In the genomic region with DNA sequence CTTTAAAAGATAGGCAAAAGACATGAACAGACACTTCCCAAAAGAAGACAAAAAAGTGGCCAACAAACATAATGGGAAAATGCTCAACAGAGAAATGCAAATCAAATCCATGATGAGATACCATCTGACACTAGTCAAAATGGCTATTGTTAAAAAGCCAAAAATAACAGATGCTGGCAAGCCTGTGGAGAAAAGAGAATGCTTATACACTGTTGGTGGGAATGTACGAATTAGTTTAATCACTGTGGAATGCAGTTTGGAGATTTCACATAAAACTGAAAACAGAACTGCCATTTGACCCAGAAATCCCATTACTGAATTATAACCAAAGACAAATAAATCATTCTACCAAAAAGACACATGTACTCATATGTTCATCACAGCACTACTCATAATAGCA, we compare ENCODE assay signal across 19 cellular contexts. TPM values are rescaled to one million over a fixed set of nuclear protein-coding genes. Genes with fewer than 3 reads are reported as not detected.
DNase-seq lines count a peak whose midpoint lies in the region; TF ChIP-seq lines count a peak whose summit lies in the region.
"Had no signal": no experiment of that assay in that cellular context is flagged by ENCODE, and none has a peak within 500 bp of the region (broad histone marks: within the 10 kb centered on the region; RNA-seq: fewer than 3 reads in every experiment).

No MANE protein-coding gene starts in this region.

- H4K20me1 ChIP-seq in Karpas-422 (ENCODE audit: insufficient read depth, low read depth, low read length): no peaks in the 10 kb centered on the region

- H3K4me2 ChIP-seq in Karpas-422 (ENCODE audit: low read depth, low read length, poor library complexity, severe bottlenecking): no peak overlapping the region
- H3K4me2 ChIP-seq: A549, PC-9 had no signal

- no peaks in the 10 kb centered on the region for H3K4me1 ChIP-seq in Karpas-422 (ENCODE audit: low read length)
- H3K4me1 ChIP-seq: A549, SJCRH30 had no signal

- no peak overlapping the region for H2AFZ ChIP-seq in Karpas-422 (ENCODE audit: low read length)
- H2AFZ ChIP-seq: PC-9 had no signal

- no peaks in the 10 kb centered on the region for H3K9me3 ChIP-seq in Karpas-422 (ENCODE audit: low read length)
- H3K9me3 ChIP-seq: SJCRH30 had no signal

- DNase-seq in Daoy (ENCODE audit: low read depth): peak; percentile 3
- DNase-seq in GM04504 (ENCODE audit: low read depth): peak; percentile 0
- DNase-seq in astrocyte of the hippocampus (ENCODE audit: low read depth, low spot score): peak; percentile 63
- DNase-seq in fibroblast of pulmonary artery (ENCODE audit: low read depth): peak; percentile 3
- DNase-seq in anterior cingulate cortex (lab: John Stamatoyannopoulos, UW): no peak
- no peak for DNase-seq in Karpas-422
- no peak for DNase-seq in KG1 (lab: John Stamatoyannopoulos, UW)
- DNase-seq: CD8-positive, alpha-beta memory T cell; DMS 273 treated with DMSO at 0.1 percent for 48 hours; DMS79; H7; MM.1S; NCI-H2029 treated with DMSO at 0.1 percent for 48 hours; NCI-H2227 treated with DMSO at 0.1 percent for 48 hours; NCI-H526 treated with DMSO at 0.1 percent for 48 hours; PC-9; SJCRH30 had no signal

- H3K36me3 ChIP-seq in Karpas-422 (ENCODE audit: insufficient read depth, low read length): no peaks in the 10 kb centered on the region
- H3K36me3 ChIP-seq: SJCRH30 had no signal

- no peak overlapping the region for H3K27ac ChIP-seq in Karpas-422 (ENCODE audit: low read length)
- H3K27ac ChIP-seq: A549, C4-2B, PC-9, SJCRH30 had no signal

- H3K4me3 ChIP-seq in fibroblast of pulmonary artery (replicated peaks; ENCODE audit: low read depth, low read length) (no peak overlapping the region), Karpas-422 (ENCODE audit: low read length) (no peak overlapping the region)
- H3K4me3 ChIP-seq: A549, PC-9, SJCRH30 had no signal

- no peaks in the 10 kb centered on the region for H3K27me3 ChIP-seq in Karpas-422 (ENCODE audit: low read length)
- H3K27me3 ChIP-seq: SJCRH30 had no signal

- TF ChIP-seq CTCF in fibroblast of pulmonary artery (IDR thresholded peaks at IDR 0.05; ENCODE audit: low read length, missing control alignments): no peak

- no peaks in the 10 kb centered on the region for H3K9me2 ChIP-seq in Karpas-422 (replicated peaks; ENCODE audit: insufficient read depth, low read length)

- no peaks in the 10 kb centered on the region for H3K79me2 ChIP-seq in Karpas-422 (ENCODE audit: low read length)

- H3K9ac ChIP-seq in Karpas-422 (ENCODE audit: low read length): no peak overlapping the region

RNA-seq across cellular contexts. Expression of gene WDR41, which starts 58.3 kb away (rescaled TPM):
- total RNA-seq in Daoy (2014; rRNA removed; shearing (Covaris generic)): 90.8 and 169 TPM in 2 replicates
- total RNA-seq in Karpas-422 (2014; rRNA removed; shearing (Covaris generic); ENCODE audit: low replicate concordance): 63.0 and 146 TPM in 2 replicates

Comparison
In these comparisons a context has a peak if more than half of its experiments do, and no peak if none do; other contexts are left out.
1. DNase-seq: peak in Daoy (single experiment), GM04504 (single experiment), astrocyte of the hippocampus (single experiment) and fibroblast of pulmonary artery (single experiment); none in anterior cingulate cortex (0 of 58), Karpas-422 (single experiment) and KG1 (single experiment).